Comparison of ENCODE assay signal across 1 cellular context in the genomic region with DNA sequence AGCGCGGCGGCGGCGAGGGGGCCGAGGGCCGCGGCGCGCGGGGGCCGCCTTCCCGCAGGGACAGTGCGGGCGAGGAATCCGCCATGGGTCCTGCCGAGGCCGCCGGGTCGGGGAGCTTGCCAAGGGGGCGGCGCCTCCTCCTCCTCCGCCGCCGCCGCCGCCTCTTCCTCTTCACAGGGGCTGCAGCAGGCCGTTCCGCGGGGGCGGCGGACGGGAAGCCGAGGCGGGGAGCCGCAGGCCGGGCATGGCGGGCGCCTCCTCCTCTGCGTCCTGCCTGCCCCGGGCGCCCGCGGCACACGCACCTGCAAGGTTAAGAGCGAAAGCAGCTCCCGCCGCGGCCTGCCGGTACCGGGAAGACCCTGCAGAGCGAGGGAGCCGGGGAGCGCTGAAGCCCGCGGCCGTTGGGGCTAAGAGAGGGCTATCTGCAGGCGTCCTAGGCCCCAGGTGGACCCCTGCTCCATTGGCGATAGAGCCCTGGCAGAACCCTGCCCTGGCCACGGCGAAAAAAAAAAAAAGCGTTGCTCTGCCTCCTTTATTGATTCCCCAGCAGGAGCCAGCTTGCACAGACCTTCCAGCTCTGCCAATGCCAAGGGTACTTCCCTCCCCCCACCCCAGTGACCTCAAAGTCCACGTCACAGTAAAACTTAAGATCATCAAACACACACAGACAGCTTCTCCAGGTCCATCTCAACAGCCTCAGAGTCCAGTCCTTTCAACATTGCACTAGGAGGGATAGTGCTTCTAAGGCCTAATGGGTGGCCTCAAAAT.
TF ChIP-seq lines count a peak whose summit lies in the region.

A gene with protein sequence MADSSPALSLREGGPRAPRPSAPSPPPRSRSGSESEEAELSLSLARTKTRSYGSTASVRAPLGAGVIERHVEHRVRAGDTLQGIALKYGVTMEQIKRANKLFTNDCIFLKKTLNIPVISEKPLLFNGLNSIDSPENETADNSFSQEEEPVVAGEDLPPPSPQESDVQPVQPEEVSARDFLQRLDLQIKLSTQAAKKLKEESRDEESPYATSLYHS (minus strand): TSS at position 118 of the 768 bp plus-strand sequence. CDS start 33 bp downstream, at position 85.

TF ChIP-seq in HEK293, 187 proteins besides CTCF, POLR2A, EP300 and RAD21 (continued from another document):
- TF ChIP-seq KLF7 (tag by site-specific recombination; IDR thresholded peaks at IDR 0.05; ENCODE audit: borderline replicate concordance) (no peak), ZFHX2 (tag by site-specific recombination; conservative IDR thresholded peaks at IDR 0.05) (peak; percentile 80), ZNF664 (tag by site-specific recombination; IDR thresholded peaks at IDR 0.05) (no peak), ZNF248 (tag by site-specific recombination; IDR thresholded peaks at IDR 0.05) (no peak), ZNF473 (tag by site-specific recombination; IDR thresholded peaks at IDR 0.05) (no peak), ZNF830 (tag by site-specific recombination; IDR thresholded peaks at IDR 0.05; ENCODE audit: low read depth) (no peak), GLI4 (tag by site-specific recombination; IDR thresholded peaks at IDR 0.05) (no peak), OVOL3 (tag by site-specific recombination; IDR thresholded peaks at IDR 0.05) (no peak), ZFP69B (tag by site-specific recombination; IDR thresholded peaks at IDR 0.05) (no peak), ZNF266 (tag by site-specific recombination; IDR thresholded peaks at IDR 0.05; ENCODE audit: low read depth) (no peak), ZNF747 (tag by site-specific recombination; IDR thresholded peaks at IDR 0.05) (no peak), ZNF426 (tag by site-specific recombination; IDR thresholded peaks at IDR 0.05) (no peak), ZNF26 (tag by site-specific recombination; IDR thresholded peaks at IDR 0.05) (no peak), ZBTB48 (tag by site-specific recombination; IDR thresholded peaks at IDR 0.05) (no peak), ZNF214 (tag by site-specific recombination; IDR thresholded peaks at IDR 0.05; ENCODE audit: borderline replicate concordance) (no peak), ZNF274 (IDR thresholded peaks at IDR 0.05; ENCODE audit: low read length) (no peak), ZNF274 (tag by site-specific recombination; IDR thresholded peaks at IDR 0.05; ENCODE audit: borderline replicate concordance) (no peak), ZBTB20 (tag by site-specific recombination; IDR thresholded peaks at IDR 0.05) (peak; percentile 57; the same call in 1 of the 2 replicates), BCL11B (tag by site-specific recombination; IDR thresholded peaks at IDR 0.05; ENCODE audit: low read depth) (no peak), ZNF792 (tag by site-specific recombination; IDR thresholded peaks at IDR 0.05) (no peak), ZBTB21 (tag by site-specific recombination; IDR thresholded peaks at IDR 0.05) (peak; percentile 69), ZNF600 (tag by site-specific recombination; IDR thresholded peaks at IDR 0.05) (0 out of 2 replicates have a peak, but pooled peaks have one; percentile 27), ZNF37A (tag by site-specific recombination; IDR thresholded peaks at IDR 0.05) (0 out of 2 replicates have a peak, but pooled peaks have one; percentile 43), ZNF629 (tag by site-specific recombination; IDR thresholded peaks at IDR 0.05) (peak; percentile 73), KLF1 (tag by site-specific recombination; IDR thresholded peaks at IDR 0.05) (no peak), ZNF626 (tag by site-specific recombination; IDR thresholded peaks at IDR 0.05) (no peak), RBAK (tag by site-specific recombination; IDR thresholded peaks at IDR 0.05) (no peak), ZIC2 (tag by site-specific recombination; IDR thresholded peaks at IDR 0.05) (peak; percentile 44; the same call in 1 of the 2 replicates), ZNF354C (tag by site-specific recombination; IDR thresholded peaks at IDR 0.05; ENCODE audit: borderline replicate concordance, low read depth) (no peak), ZNF529 (tag by site-specific recombination; IDR thresholded peaks at IDR 0.05; ENCODE audit: insufficient replicate concordance) (no peak), ZNF184 (tag by site-specific recombination; IDR thresholded peaks at IDR 0.05) (no peak), ZNF148 (tag by site-specific recombination; IDR thresholded peaks at IDR 0.05; ENCODE audit: borderline replicate concordance) (no peak), ZNF677 (tag by site-specific recombination; IDR thresholded peaks at IDR 0.05) (no peak), KLF16 (tag by site-specific recombination; IDR thresholded peaks at IDR 0.05) (no peak), KLF10 (tag by site-specific recombination; IDR thresholded peaks at IDR 0.05) (no peak), ZNF335 (tag by site-specific recombination; conservative IDR thresholded peaks at IDR 0.05) (peak; percentile 85), GFI1B (tag by site-specific recombination; IDR thresholded peaks at IDR 0.05) (no peak), ZBTB26 (tag by site-specific recombination; optimal IDR thresholded peaks at IDR 0.05) (peak; percentile 59), ZNF670 (tag by site-specific recombination; IDR thresholded peaks at IDR 0.05; ENCODE audit: low read depth) (no peak), KLF9 (tag by site-specific recombination; IDR thresholded peaks at IDR 0.05; ENCODE audit: low read depth) (no peak), ZNF555 (tag by site-specific recombination; conservative IDR thresholded peaks at IDR 0.05) (no peak), GLI2 (tag by site-specific recombination; IDR thresholded peaks at IDR 0.05; ENCODE audit: borderline replicate concordance, low read depth) (no peak), ZNF174 (tag by site-specific recombination; IDR thresholded peaks at IDR 0.05) (no peak)
- TF ChIP-seq, protein P1, sequence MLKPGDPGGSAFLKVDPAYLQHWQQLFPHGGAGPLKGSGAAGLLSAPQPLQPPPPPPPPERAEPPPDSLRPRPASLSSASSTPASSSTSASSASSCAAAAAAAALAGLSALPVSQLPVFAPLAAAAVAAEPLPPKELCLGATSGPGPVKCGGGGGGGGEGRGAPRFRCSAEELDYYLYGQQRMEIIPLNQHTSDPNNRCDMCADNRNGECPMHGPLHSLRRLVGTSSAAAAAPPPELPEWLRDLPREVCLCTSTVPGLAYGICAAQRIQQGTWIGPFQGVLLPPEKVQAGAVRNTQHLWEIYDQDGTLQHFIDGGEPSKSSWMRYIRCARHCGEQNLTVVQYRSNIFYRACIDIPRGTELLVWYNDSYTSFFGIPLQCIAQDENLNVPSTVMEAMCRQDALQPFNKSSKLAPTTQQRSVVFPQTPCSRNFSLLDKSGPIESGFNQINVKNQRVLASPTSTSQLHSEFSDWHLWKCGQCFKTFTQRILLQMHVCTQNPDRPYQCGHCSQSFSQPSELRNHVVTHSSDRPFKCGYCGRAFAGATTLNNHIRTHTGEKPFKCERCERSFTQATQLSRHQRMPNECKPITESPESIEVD (tag by site-specific recombination; IDR thresholded peaks at IDR 0.05), result no peak
- TF ChIP-seq, protein P2, sequence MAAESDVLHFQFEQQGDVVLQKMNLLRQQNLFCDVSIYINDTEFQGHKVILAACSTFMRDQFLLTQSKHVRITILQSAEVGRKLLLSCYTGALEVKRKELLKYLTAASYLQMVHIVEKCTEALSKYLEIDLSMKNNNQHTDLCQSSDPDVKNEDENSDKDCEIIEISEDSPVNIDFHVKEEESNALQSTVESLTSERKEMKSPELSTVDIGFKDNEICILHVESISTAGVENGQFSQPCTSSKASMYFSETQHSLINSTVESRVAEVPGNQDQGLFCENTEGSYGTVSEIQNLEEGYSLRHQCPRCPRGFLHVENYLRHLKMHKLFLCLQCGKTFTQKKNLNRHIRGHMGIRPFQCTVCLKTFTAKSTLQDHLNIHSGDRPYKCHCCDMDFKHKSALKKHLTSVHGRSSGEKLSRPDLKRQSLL (tag by site-specific recombination; IDR thresholded peaks at IDR 0.05), result peak; percentile 25; the same call in 1 of the 2 replicates
